Comparison of ENCODE assay signal across 8 cellular contexts in the genomic region with DNA sequence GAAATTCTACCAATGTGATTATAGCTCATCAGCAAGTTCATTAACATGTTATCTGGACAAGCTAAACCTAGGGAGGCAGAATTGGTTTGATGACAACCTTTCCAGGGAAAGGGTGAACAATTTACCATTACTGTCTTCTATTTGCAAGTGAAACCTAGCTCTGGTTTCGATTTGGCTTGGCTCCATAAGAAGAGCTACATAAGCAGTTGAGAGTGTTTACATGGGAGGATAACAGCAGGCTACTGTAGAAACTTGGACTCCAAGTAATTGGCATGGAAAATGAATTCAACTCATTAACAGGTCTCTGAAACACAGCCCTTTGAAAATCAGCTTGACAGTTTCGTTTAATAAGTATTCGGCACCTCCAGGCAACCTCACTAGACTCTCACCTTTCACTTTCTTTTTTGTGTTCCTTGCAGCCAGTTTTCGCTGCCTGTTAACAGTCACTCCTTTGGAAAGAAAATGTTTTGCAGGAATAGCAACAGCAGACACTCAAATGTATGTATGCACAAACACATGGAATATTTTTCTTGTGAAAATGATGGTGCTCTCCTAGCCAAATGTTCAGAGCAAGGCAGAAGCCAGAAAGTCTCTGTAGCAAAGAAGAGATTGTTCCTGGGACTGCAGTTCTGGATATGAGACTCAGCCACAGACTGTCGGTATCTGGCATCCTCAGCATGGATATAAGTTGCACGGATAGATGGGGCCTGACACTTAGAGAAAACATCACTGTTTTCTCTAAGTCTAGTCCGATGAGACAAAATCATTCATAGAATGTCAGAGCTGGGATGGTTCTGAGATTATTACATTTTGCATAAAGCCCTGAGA. TPM values are rescaled to one million over a fixed set of nuclear protein-coding genes. Genes with fewer than 3 reads are reported as not detected.
A peak's percentile ranks its signal among the peaks of the same experiment; 100 is the strongest.
DNase-seq lines count a peak whose midpoint lies in the region; ATAC-seq and TF ChIP-seq lines count a peak whose summit lies in the region.

No MANE protein-coding gene starts in this region.

- H3K27ac ChIP-seq in KMS-11 (no peak overlapping the region), upper lobe of left lung (no peak overlapping the region)

- peak overlapping the region; percentile 34; the same call in 1 of the 2 replicates for H3K4me2 ChIP-seq in KMS-11

- no peak overlapping the region for H3K9ac ChIP-seq in KMS-11

- no peaks in the 10 kb centered on the region for H3K36me3 ChIP-seq in KMS-11 (ENCODE audit: insufficient read depth)
- no peaks in the 10 kb centered on the region for H3K36me3 ChIP-seq in upper lobe of left lung

- H2AFZ ChIP-seq in KMS-11 (ENCODE audit: low read depth), result peak overlapping the region; percentile 29; the same call in 1 of the 2 replicates

- H3K79me2 ChIP-seq in KMS-11 (ENCODE audit: insufficient read depth, low read depth), result no peaks in the 10 kb centered on the region

- DNase-seq in Ammon's horn (ENCODE audit: low spot score), result peak; percentile 1
- peak; percentile 30 for DNase-seq in astrocyte of the spinal cord (ENCODE audit: low read depth, low spot score)
- DNase-seq in stimulated activated CD4-positive, alpha-beta T cell treated with anti-CD3 and anti-CD28 coated beads, Interleukin-4, amount 100 ng/mL, for 24 hours, result no peak
- no peak for DNase-seq in effector CD8-positive, alpha-beta T cell (lab: John Stamatoyannopoulos, UW)
- DNase-seq in upper lobe of left lung, result no peak
- no peak for DNase-seq in DMS 273 treated with DMSO at 0.1 percent for 48 hours (lab: John Stamatoyannopoulos, UW)

- 47 to 52% methylated on average over 5 to 7 of the region's 7 CpGs for WGBS in upper lobe of left lung, 2 donors

- H3K9me3 ChIP-seq in upper lobe of left lung, result no peaks in the 10 kb centered on the region

- no peak for TF ChIP-seq POLR2A in upper lobe of left lung (IDR thresholded peaks at IDR 0.05)

- H4K20me1 ChIP-seq in KMS-11 (ENCODE audit: insufficient read depth), result no peaks in the 10 kb centered on the region

- H3K27me3 ChIP-seq in KMS-11 (ENCODE audit: insufficient read depth, low read depth) (no peaks in the 10 kb centered on the region), upper lobe of left lung (no peaks in the 10 kb centered on the region)

- ATAC-seq in GM19328 (IDR thresholded peaks at IDR 0.05; ENCODE audit: unreplicated experiment) (peak; percentile 65), upper lobe of left lung (ENCODE audit: low FRiP score in 2 of 2) (no peak)

- H3K4me3 ChIP-seq in KMS-11 (IDR thresholded peaks at IDR 0.05; ENCODE audit: insufficient read depth, low read depth, low read length), result no peak overlapping the region
- peak overlapping the region; percentile 33 for H3K4me3 ChIP-seq in astrocyte of the spinal cord (ENCODE audit: low read depth, low read length)
- H3K4me3 ChIP-seq in upper lobe of left lung, result peak overlapping the region in 2 of 4 donors; percentile 13 to 31

- in situ Hi-C loops in astrocyte of the spinal cord (cut with HindIII; ENCODE audit: low sequenced_read_pairs), result no loop called here

- H3K4me1 ChIP-seq in KMS-11 (ENCODE audit: low read depth, poor library complexity, severe bottlenecking) (peaks cover 5% of the 10 kb centered on the region), upper lobe of left lung (no peaks in the 10 kb centered on the region)

- TF ChIP-seq EP300 in upper lobe of left lung (IDR thresholded peaks at IDR 0.05), result no peak

- TF ChIP-seq CTCF in KMS-11 (conservative IDR thresholded peaks at IDR 0.05; ENCODE audit: low read depth, low read length) (no peak), astrocyte of the spinal cord (IDR thresholded peaks at IDR 0.05; ENCODE audit: low read depth, low read length) (no peak), upper lobe of left lung (IDR thresholded peaks at IDR 0.05) (no peak)

RNA-seq across cellular contexts. Expression of gene POU3F4, which starts 27.5 kb away (rescaled TPM):
- not detected for total RNA-seq in upper lobe of left lung

Comparison
In these comparisons a context has a peak if more than half of its experiments do, and no peak if none do; other contexts are left out.
1. DNase-seq: peak in Ammon's horn (single experiment) and astrocyte of the spinal cord (single experiment); none in stimulated activated CD4-positive, alpha-beta T cell treated with anti-CD3 and anti-CD28 coated beads, Interleukin-4, amount 100 ng/mL, for 24 hours (single experiment), effector CD8-positive, alpha-beta T cell (single experiment), upper lobe of left lung (0 of 2) and DMS 273 treated with DMSO at 0.1 percent for 48 hours (single experiment).